Comparison of ENCODE assay signal across 1 cellular context in genomic region chrX:120302434-120302833, GRCh38.
TF ChIP-seq lines count a peak whose summit lies in the region.

No MANE protein-coding gene starts in this region.

TF ChIP-seq in K562, 482 proteins besides CTCF, POLR2A, EP300 and RAD21:
- TF ChIP-seq ZNF512 (tag; IDR thresholded peaks at IDR 0.05) (no peak), ZNF316 (IDR thresholded peaks at IDR 0.05) (peak; percentile 63), C11orf30 (IDR thresholded peaks at IDR 0.05; ENCODE audit: low read depth) (peak; percentile 28; the same call in 1 of the 2 replicates)
TF ChIP-seq in K562: peak in this region for 2.
